ENCODE assay signal across 8 cellular contexts in the genomic region with DNA sequence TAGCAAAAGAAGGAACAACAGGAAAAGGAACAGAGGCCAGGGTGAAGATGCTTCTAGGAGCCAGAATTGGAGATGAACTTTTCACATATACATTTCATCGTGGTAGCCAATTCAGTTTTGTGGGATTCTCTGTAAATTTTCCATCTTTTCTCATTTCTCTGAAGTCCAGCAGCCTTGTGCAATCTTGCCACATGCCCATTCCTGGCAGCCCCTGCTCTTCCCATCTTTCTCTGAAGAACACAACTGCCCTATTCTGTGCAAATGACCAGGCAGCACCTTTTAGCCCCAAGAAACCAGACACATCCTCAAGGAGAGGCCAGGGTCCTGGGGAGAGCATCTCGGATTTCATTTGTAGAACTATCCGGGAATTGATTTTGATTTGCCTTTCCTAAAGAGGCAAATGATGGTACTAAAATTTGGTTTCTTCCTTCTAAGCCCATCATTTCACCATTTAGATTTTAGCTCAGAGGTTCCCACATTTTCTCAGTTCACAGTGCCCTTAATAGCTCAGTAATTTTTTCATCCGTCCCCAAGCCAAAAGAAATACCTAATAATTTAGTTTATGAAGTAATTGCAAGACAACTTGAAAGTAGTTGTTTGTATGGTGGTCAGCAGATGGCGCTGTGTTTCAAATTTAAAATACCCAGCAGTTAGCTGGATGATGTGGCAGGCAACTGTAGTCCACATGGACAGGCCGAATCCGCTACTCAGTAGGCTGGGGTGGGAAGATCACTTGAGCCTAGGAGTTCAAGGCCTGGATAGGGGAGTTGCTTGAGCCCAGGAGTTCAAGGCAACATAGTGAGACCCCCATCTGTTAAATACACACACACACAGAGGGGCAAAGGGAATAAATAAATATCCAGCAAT.
DNase-seq lines count a peak whose midpoint lies in the region; ATAC-seq and TF ChIP-seq lines count a peak whose summit lies in the region.

No MANE protein-coding gene starts in this region.

- DNase-seq in C1 segment of cervical spinal cord (lab: John Stamatoyannopoulos, UW) (peak in 8 of 14 donors; percentile 1 to 24 (median 8)), NCI-H1930 (lab: John Stamatoyannopoulos, UW) (peak; percentile 14 to 17), kidney tubule cell (ENCODE audit: low spot score) (peak; percentile 79)
- DNase-seq in central memory CD4-positive, alpha-beta T cell: peak; percentile 18
- peak; percentile 41 for DNase-seq in stimulated activated CD4-positive, alpha-beta T cell treated with anti-CD3 and anti-CD28 coated beads, Interleukin-4, amount 100 ng/mL, for 1 hour

- ATAC-seq in GM21515 (IDR thresholded peaks at IDR 0.05; ENCODE audit: unreplicated experiment): peak; percentile 53
- no peak for ATAC-seq in HG03045 (IDR thresholded peaks at IDR 0.05; ENCODE audit: unreplicated experiment)

- peak; percentile 73 for TF ChIP-seq CTCF in VCaP (conservative IDR thresholded peaks at IDR 0.05)

- H3K27ac ChIP-seq in VCaP: peak overlapping the region; percentile 62

Comparison
In these comparisons a context has a peak if more than half of its experiments do, and no peak if none do; other contexts are left out.
1. DNase-seq: peak in every context shown above with its lines; median percentile 79 in kidney tubule cell; 41 in stimulated activated CD4-positive, alpha-beta T cell treated with anti-CD3 and anti-CD28 coated beads, Interleukin-4, amount 100 ng/mL, for 1 hour; 18 in central memory CD4-positive, alpha-beta T cell; 16 in NCI-H1930; 8 in C1 segment of cervical spinal cord.